In genomic region chr17:63697341-63698286, GRCh38 we compare ENCODE assay signal across 8 cellular contexts. TPM values are rescaled to one million over a fixed set of nuclear protein-coding genes. Genes with fewer than 3 reads are reported as not detected.
DNase-seq lines count a peak whose midpoint lies in the region; ATAC-seq and TF ChIP-seq lines count a peak whose summit lies in the region.

No MANE protein-coding gene starts in this region.

- H3K27me3 ChIP-seq in HUES48 (ENCODE audit: control insufficient read depth, insufficient read depth, low read length) (no peaks in the 10 kb centered on the region), iPS-20b (ENCODE audit: insufficient read depth, low read length) (peaks cover 7% of the 10 kb centered on the region; the same call in 1 of the 2 replicates), MG63 (no peaks in the 10 kb centered on the region)

- H3K9me3 Mint-ChIP-seq in activated naive CD4-positive, alpha-beta T cell treated with anti-CD3 and anti-CD28 coated beads, Interleukin-2, amount 50 U/mL, for 72 hours: no peaks in the 10 kb centered on the region

- H3K36me3 Mint-ChIP-seq in activated naive CD4-positive, alpha-beta T cell treated with anti-CD3 and anti-CD28 coated beads, Interleukin-2, amount 50 U/mL, for 72 hours: peaks cover 27 to 37% of the 10 kb centered on the region in 2 donors

- no peak overlapping the region for H3K9ac ChIP-seq in HUES48 (ENCODE audit: low read depth, low read length)
- H3K9ac ChIP-seq in iPS-20b (ENCODE audit: low read depth, low read length): no peak overlapping the region

- H3K4me3 ChIP-seq in HUES48 (ENCODE audit: low read depth, low read length) (0 out of 2 replicates have a peak overlapping the region, but pooled peaks have one; percentile 68), iPS-20b (ENCODE audit: low read length) (0 out of 2 replicates have a peak overlapping the region, but pooled peaks have one; percentile 71), MG63 (no peak overlapping the region)

- peak overlapping the region; percentile 75 to 92 for H3K27ac Mint-ChIP-seq in activated naive CD4-positive, alpha-beta T cell treated with anti-CD3 and anti-CD28 coated beads, Interleukin-2, amount 50 U/mL, for 72 hours

- H3K36me3 ChIP-seq in HUES48 (ENCODE audit: control insufficient read depth, insufficient read depth, low read length) (peaks cover 27% of the 10 kb centered on the region), iPS-20b (ENCODE audit: insufficient read depth, low read depth, low read length) (peaks cover 13% of the 10 kb centered on the region), MG63 (0 out of 2 replicates have a peak, but pooled peaks cover 7% of the 10 kb centered on the region)

- H3K4me1 ChIP-seq in HUES48 (ENCODE audit: control insufficient read depth, insufficient read depth, low read length) (peaks cover 24% of the 10 kb centered on the region; the same call in 1 of the 2 replicates), iPS-20b (ENCODE audit: insufficient read depth, low read length) (peaks cover 5% of the 10 kb centered on the region; the same call in 1 of the 2 replicates)

- H3K27ac ChIP-seq in HUES48 (ENCODE audit: low read depth, low read length) (peak overlapping the region; percentile 39), iPS-20b (ENCODE audit: low read length) (no peak overlapping the region)

- peak; percentile 35 for TF ChIP-seq CTCF in AG09319 (IDR thresholded peaks at IDR 0.05; ENCODE audit: low read depth, low read length)

- no peaks in the 10 kb centered on the region for H3K9me3 ChIP-seq in HUES48 (ENCODE audit: control insufficient read depth, insufficient read depth, low read length)
- H3K9me3 ChIP-seq in iPS-20b (ENCODE audit: insufficient read depth, low read depth, low read length): no peaks in the 10 kb centered on the region
- H3K9me3 ChIP-seq in MG63: no peaks in the 10 kb centered on the region

- ATAC-seq in GM18867 (IDR thresholded peaks at IDR 0.05; ENCODE audit: unreplicated experiment): peak; percentile 39
- peak; percentile 48 to 51 for ATAC-seq in activated naive CD4-positive, alpha-beta T cell treated with anti-CD3 and anti-CD28 coated beads, Interleukin-2, amount 50 U/mL, for 72 hours

- no peak for DNase-seq in AG09319 (ENCODE audit: extremely low read depth, low read depth)
- DNase-seq in SW480 (ENCODE audit: low spot score): peak; percentile 43
- peak; percentile 78 to 83 for DNase-seq in activated naive CD4-positive, alpha-beta T cell treated with anti-CD3 and anti-CD28 coated beads, Interleukin-2, amount 50 U/mL, for 72 hours (ENCODE audit: low spot score in 2 of 2)
- DNase-seq in stimulated activated CD4-positive, alpha-beta T cell treated with anti-CD3 and anti-CD28 coated beads, Interleukin-2, amount 100 ng/mL, for 4 hours (ENCODE audit: low read depth): peak; percentile 69
- DNase-seq in MG63: no peak

RNA-seq across cellular contexts. Expression of gene LIMD2, which starts 2.3 kb away (rescaled TPM):
- 100 to 1,000 TPM in 1 of 2 donors, 10 to 100 TPM in 1; 76.7 to 166 TPM for total RNA-seq in activated naive CD4-positive, alpha-beta T cell treated with anti-CD3 and anti-CD28 coated beads, Interleukin-2, amount 50 U/mL, for 72 hours
- 0.64 and 3.3 TPM in 2 replicates for total RNA-seq in MG63 (2014; rRNA removed; shearing (Covaris generic); ENCODE audit: low replicate concordance)

RNA-seq across cellular contexts. Expression of gene STRADA, which starts 44.0 kb away (rescaled TPM):
- 100 to 1,000 TPM in 1 of 2 donors, 10 to 100 TPM in 1; 68.3 to 112 TPM for total RNA-seq in activated naive CD4-positive, alpha-beta T cell treated with anti-CD3 and anti-CD28 coated beads, Interleukin-2, amount 50 U/mL, for 72 hours
- 18.7 and 29.0 TPM in 2 replicates for total RNA-seq in MG63 (2014; rRNA removed; shearing (Covaris generic); ENCODE audit: low replicate concordance)

Comparison
In these comparisons a context has a peak if more than half of its experiments do, and no peak if none do; other contexts are left out.
1. DNase-seq: peak in SW480 (single experiment), activated naive CD4-positive, alpha-beta T cell treated with anti-CD3 and anti-CD28 coated beads, Interleukin-2, amount 50 U/mL, for 72 hours (2 of 2) and stimulated activated CD4-positive, alpha-beta T cell treated with anti-CD3 and anti-CD28 coated beads, Interleukin-2, amount 100 ng/mL, for 4 hours (single experiment); none in AG09319 (single experiment) and MG63 (single experiment).
2. RNA of gene LIMD2, which starts 2.3 kb away (total RNA-seq): 76.7 to 166 TPM in activated naive CD4-positive, alpha-beta T cell treated with anti-CD3 and anti-CD28 coated beads, Interleukin-2, amount 50 U/mL, for 72 hours; 0.64 to 3.3 TPM in MG63; every median in the first group is over 10 times any median in the second.